34 cellular contexts compared by ENCODE assay signal in the genomic region with DNA sequence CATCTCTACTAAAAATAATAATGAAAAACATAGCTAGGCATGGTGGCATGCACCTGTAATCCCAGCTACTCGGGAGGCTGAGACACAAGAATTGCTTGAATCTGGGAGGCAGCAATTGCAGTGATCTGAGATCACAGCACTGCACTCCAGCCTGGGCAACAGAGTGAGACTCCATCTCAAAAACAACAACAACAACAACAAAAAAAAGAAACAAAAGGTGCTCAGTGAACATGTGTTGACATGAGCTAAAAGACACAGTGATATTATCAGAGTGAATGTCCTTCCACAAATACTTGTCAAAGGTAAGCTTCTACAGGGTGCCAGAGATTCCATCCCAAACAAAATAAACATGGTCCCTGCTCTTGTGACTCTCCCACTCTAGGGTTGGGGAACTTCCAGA.
"Had no signal": no experiment of that assay in that cellular context is flagged by ENCODE, and none has a peak within 500 bp of the region (broad histone marks: within the 10 kb centered on the region; RNA-seq: fewer than 3 reads in every experiment).

No MANE protein-coding gene starts in this region.

- DNase-seq: activated B cell treated with CpG ODN at 0.5 μM for 24 hours; activated CD4-positive, alpha-beta memory T cell treated with anti-CD3 and anti-CD28 coated beads for 36 hours; activated CD4-positive, alpha-beta T cell treated with anti-CD3 and anti-CD28 coated beads for 4 hours; activated CD4-positive, alpha-beta T cell treated with anti-CD3 and anti-CD28 coated beads, Interleukin-2, amount 10 ng/mL, durations not matched to agents 24 days and 14 days; activated CD4-positive, alpha-beta T cell treated with anti-CD3 and anti-CD28 coated beads, Interleukin-2, amount 50 U/mL, for 1 hour; activated CD4-positive, alpha-beta T cell treated with anti-CD3 and anti-CD28 coated beads, Interleukin-2, amount 50 U/mL, for 4 hours; activated CD4-positive, CD25-positive, alpha-beta regulatory T cell treated with anti-CD3 and anti-CD28 coated beads, Interleukin-2, amount 50 U/mL, for 72 hours; activated CD8-positive, alpha-beta memory T cell treated with anti-CD3 and anti-CD28 coated beads, Interleukin-2, amount 10 ng/mL, durations not matched to agents 7 days and 5 days; activated CD8-positive, alpha-beta memory T cell treated with anti-CD3 and anti-CD28 coated beads, Interleukin-2, amount 50 U/mL, for 48 hours; activated CD8-positive, alpha-beta T cell treated with anti-CD3 and anti-CD28 coated beads for 36 hours; activated effector memory CD4-positive, alpha-beta T cell treated with anti-CD3 and anti-CD28 coated beads, Interleukin-2, amount 50 U/mL, for 16 hours; activated gamma-delta T cell treated with Interleukin-2 at 50 U/mL for 16 hours; activated naive CD4-positive, alpha-beta T cell; activated naive CD4-positive, alpha-beta T cell treated with anti-CD3 and anti-CD28 coated beads for 36 hours; activated naive CD4-positive, alpha-beta T cell treated with anti-CD3 and anti-CD28 coated beads, Interleukin-2, amount 50 U/mL, for 16 hours; activated naive CD8-positive, alpha-beta T cell treated with anti-CD3 and anti-CD28 coated beads for 36 hours; activated T-cell treated with anti-CD3 and anti-CD28 coated beads, Interleukin-2, amount 50 U/mL, for 24 hours; activated T-cell treated with anti-CD3 and anti-CD28 coated beads, Interleukin-2, amount 50 U/mL, for 48 hours; adrenal gland; amniotic stem cell; caudate nucleus; cerebellar nuclear complex; T-helper 1 cell; T-helper 2 cell; T-helper 9 cell had no signal

- H3K36me3 ChIP-seq: adrenal gland, ascending aorta, cardiac muscle cell had no signal

- H3K27ac Mint-ChIP-seq: activated B cell treated with CpG ODN at 0.5 μM for 24 hours; activated CD4-positive, alpha-beta memory T cell treated with anti-CD3 and anti-CD28 coated beads for 36 hours; activated CD4-positive, alpha-beta T cell treated with anti-CD3 and anti-CD28 coated beads, Interleukin-2, amount 10 ng/mL, durations not matched to agents 24 days and 14 days; activated CD8-positive, alpha-beta memory T cell treated with anti-CD3 and anti-CD28 coated beads, Interleukin-2, amount 10 ng/mL, durations not matched to agents 7 days and 5 days; activated CD8-positive, alpha-beta T cell treated with anti-CD3 and anti-CD28 coated beads for 36 hours; activated naive CD4-positive, alpha-beta T cell treated with anti-CD3 and anti-CD28 coated beads for 36 hours; activated naive CD4-positive, alpha-beta T cell treated with anti-CD3 and anti-CD28 coated beads, Interleukin-2, amount 50 U/mL, for 72 hours; activated naive CD8-positive, alpha-beta T cell treated with anti-CD3 and anti-CD28 coated beads for 36 hours; activated T-cell treated with anti-CD3 and anti-CD28 coated beads, Interleukin-2, amount 50 U/mL, for 24 hours; activated T-helper 17 cell treated with anti-CD3 and anti-CD28 coated beads, Interleukin-2, amount 50 U/mL, for 72 hours; brain; T-helper 1 cell treated with Interleukin-12 subunit alpha and Interleukin-12 subunit beta and Interleukin-4 antibody, amounts not matched to agents 30 μg/mL and 1 μg/mL, for 36 hours; T-helper 2 cell treated with Interferon-gamma antibody and Interleukin-4, amounts not matched to agents 5 μg/mL and 100 μg/mL, for 36 hours had no signal

- H3K9me3 Mint-ChIP-seq: activated B cell treated with CpG ODN at 0.5 μM for 24 hours; activated CD4-positive, alpha-beta memory T cell treated with anti-CD3 and anti-CD28 coated beads for 36 hours; activated CD4-positive, alpha-beta T cell treated with anti-CD3 and anti-CD28 coated beads, Interleukin-2, amount 10 ng/mL, durations not matched to agents 24 days and 14 days; activated CD8-positive, alpha-beta T cell treated with anti-CD3 and anti-CD28 coated beads for 36 hours; activated naive CD4-positive, alpha-beta T cell treated with anti-CD3 and anti-CD28 coated beads for 36 hours; activated naive CD4-positive, alpha-beta T cell treated with anti-CD3 and anti-CD28 coated beads, Interleukin-2, amount 50 U/mL, for 72 hours; activated naive CD8-positive, alpha-beta T cell treated with anti-CD3 and anti-CD28 coated beads for 36 hours; activated T-cell treated with anti-CD3 and anti-CD28 coated beads, Interleukin-2, amount 50 U/mL, for 24 hours; activated T-helper 17 cell treated with anti-CD3 and anti-CD28 coated beads, Interleukin-2, amount 50 U/mL, for 72 hours; central memory CD8-positive, alpha-beta T cell; T-helper 1 cell treated with Interleukin-12 subunit alpha and Interleukin-12 subunit beta and Interleukin-4 antibody, amounts not matched to agents 30 μg/mL and 1 μg/mL, for 36 hours; T-helper 2 cell treated with Interferon-gamma antibody and Interleukin-4, amounts not matched to agents 5 μg/mL and 100 μg/mL, for 36 hours had no signal

- H3K36me3 Mint-ChIP-seq: activated CD4-positive, alpha-beta memory T cell treated with anti-CD3 and anti-CD28 coated beads for 36 hours; activated CD8-positive, alpha-beta memory T cell treated with anti-CD3 and anti-CD28 coated beads, Interleukin-2, amount 10 ng/mL, durations not matched to agents 7 days and 5 days; activated naive CD4-positive, alpha-beta T cell treated with anti-CD3 and anti-CD28 coated beads, Interleukin-2, amount 50 U/mL, for 72 hours; activated naive CD8-positive, alpha-beta T cell treated with anti-CD3 and anti-CD28 coated beads for 36 hours; brain had no signal

- H3K4me3 Mint-ChIP-seq: activated B cell treated with CpG ODN at 0.5 μM for 24 hours; activated CD4-positive, alpha-beta memory T cell treated with anti-CD3 and anti-CD28 coated beads for 36 hours; activated CD4-positive, alpha-beta T cell treated with anti-CD3 and anti-CD28 coated beads, Interleukin-2, amount 10 ng/mL, durations not matched to agents 24 days and 14 days; activated CD8-positive, alpha-beta memory T cell treated with anti-CD3 and anti-CD28 coated beads, Interleukin-2, amount 10 ng/mL, durations not matched to agents 7 days and 5 days; activated CD8-positive, alpha-beta T cell treated with anti-CD3 and anti-CD28 coated beads for 36 hours; activated naive CD4-positive, alpha-beta T cell treated with anti-CD3 and anti-CD28 coated beads for 36 hours; activated naive CD8-positive, alpha-beta T cell treated with anti-CD3 and anti-CD28 coated beads for 36 hours; activated T-cell treated with anti-CD3 and anti-CD28 coated beads, Interleukin-2, amount 50 U/mL, for 24 hours; activated T-helper 17 cell treated with anti-CD3 and anti-CD28 coated beads, Interleukin-2, amount 50 U/mL, for 72 hours; brain; central memory CD8-positive, alpha-beta T cell; T-helper 1 cell treated with Interleukin-12 subunit alpha and Interleukin-12 subunit beta and Interleukin-4 antibody, amounts not matched to agents 30 μg/mL and 1 μg/mL, for 36 hours; T-helper 2 cell treated with Interferon-gamma antibody and Interleukin-4, amounts not matched to agents 5 μg/mL and 100 μg/mL, for 36 hours had no signal

- H3K4me1 ChIP-seq: adrenal gland, ascending aorta had no signal

- H3K4me3 ChIP-seq: adrenal gland, ascending aorta, cardiac muscle cell had no signal

- H3K4me1 Mint-ChIP-seq: activated CD4-positive, alpha-beta T cell treated with anti-CD3 and anti-CD28 coated beads, Interleukin-2, amount 10 ng/mL, durations not matched to agents 24 days and 14 days; activated CD8-positive, alpha-beta memory T cell treated with anti-CD3 and anti-CD28 coated beads, Interleukin-2, amount 10 ng/mL, durations not matched to agents 7 days and 5 days; activated naive CD8-positive, alpha-beta T cell treated with anti-CD3 and anti-CD28 coated beads for 36 hours; activated T-helper 17 cell treated with anti-CD3 and anti-CD28 coated beads, Interleukin-2, amount 50 U/mL, for 72 hours; central memory CD8-positive, alpha-beta T cell had no signal

- ATAC-seq: activated CD8-positive, alpha-beta memory T cell treated with anti-CD3 and anti-CD28 coated beads, Interleukin-2, amount 10 ng/mL, durations not matched to agents 7 days and 5 days; activated CD8-positive, alpha-beta T cell treated with anti-CD3 and anti-CD28 coated beads for 36 hours; activated naive CD4-positive, alpha-beta T cell treated with anti-CD3 and anti-CD28 coated beads, Interleukin-2, amount 50 U/mL, for 72 hours; activated T-helper 17 cell treated with anti-CD3 and anti-CD28 coated beads, Interleukin-2, amount 50 U/mL, for 72 hours had no signal

- H3K9me3 ChIP-seq: adrenal gland, ascending aorta had no signal

- H3K27ac ChIP-seq: adrenal gland, ascending aorta, cardiac muscle cell, VCaP had no signal

- H3K27me3 ChIP-seq: adrenal gland, ascending aorta had no signal
